In genomic region chr12:111344254-111344875, GRCh38 we compare ENCODE assay signal across 7 cellular contexts.
"Had no signal": no experiment of that assay in that cellular context is flagged by ENCODE, and none has a peak within 500 bp of the region (broad histone marks: within the 10 kb centered on the region; RNA-seq: fewer than 3 reads in every experiment).

No MANE protein-coding gene starts in this region.

- DNase-seq: GM23248, GOT3, H7, IMR-90 had no signal

- H3K4me1 ChIP-seq: HAP-1 had no signal

- H3K4me3 ChIP-seq: GM23248, HAP-1, K562 had no signal

- H3K27ac ChIP-seq: GM23248 had no signal

- H3K9ac ChIP-seq: GM23248 had no signal

- ATAC-seq: HCT116, K562 had no signal

- H3K36me3 ChIP-seq: HAP-1 had no signal

- H2AFZ ChIP-seq: GM23248 had no signal
